ENCODE assay signal across 4 cellular contexts in genomic region chr2:190517468-190517867, GRCh38.
"Had no signal": no experiment of that assay in that cellular context is flagged by ENCODE, and none has a peak within 500 bp of the region (broad histone marks: within the 10 kb centered on the region; RNA-seq: fewer than 3 reads in every experiment).

No MANE protein-coding gene starts in this region.

- H3K4me3 Mint-ChIP-seq: GM23338, H9 had no signal

- H3K4me2 ChIP-seq: GM23338 had no signal

- H3K4me3 ChIP-seq: GM23338 had no signal

- H3K27ac Mint-ChIP-seq: GM23338, H9 had no signal

- H3K9me3 Mint-ChIP-seq: GM23338, H9 had no signal

- DNase-seq: H9, HCEC 1CT, IMR-90 had no signal

- H2AFZ ChIP-seq: GM23338 had no signal
